ENCODE assay signal across 9 cellular contexts in genomic region chr10:116274141-116274861, GRCh38. TPM values are rescaled to one million over a fixed set of nuclear protein-coding genes. Genes with fewer than 3 reads are reported as not detected.
DNase-seq lines count a peak whose midpoint lies in the region; ATAC-seq and TF ChIP-seq lines count a peak whose summit lies in the region.
"Had no signal": no experiment of that assay in that cellular context is flagged by ENCODE, and none has a peak within 500 bp of the region (broad histone marks: within the 10 kb centered on the region; RNA-seq: fewer than 3 reads in every experiment).

No MANE protein-coding gene starts in this region.

- H3K9me3 Mint-ChIP-seq in mesothelial cell of epicardium, result no peaks in the 10 kb centered on the region
- no peaks in the 10 kb centered on the region for H3K9me3 Mint-ChIP-seq in activated naive CD4-positive, alpha-beta T cell treated with anti-CD3 and anti-CD28 coated beads, Interleukin-2, amount 10 ng/mL, durations not matched to agents 7 days and 5 days

- peak overlapping the region; percentile 63 for H3K27ac Mint-ChIP-seq in mesothelial cell of epicardium
- H3K27ac Mint-ChIP-seq in activated naive CD4-positive, alpha-beta T cell treated with anti-CD3 and anti-CD28 coated beads, Interleukin-2, amount 10 ng/mL, durations not matched to agents 7 days and 5 days, result no peak overlapping the region

- no peaks in the 10 kb centered on the region for H3K36me3 ChIP-seq in HUES48 (ENCODE audit: control insufficient read depth, insufficient read depth, low read length)

- H3K27me3 ChIP-seq in HUES48 (ENCODE audit: control insufficient read depth, insufficient read depth, low read length), result peaks cover 84% of the 10 kb centered on the region

- no peak for ATAC-seq in GM21786 (IDR thresholded peaks at IDR 0.05; ENCODE audit: unreplicated experiment)
- no peak for ATAC-seq in omental fat pad (ENCODE audit: low FRiP score)

- no peaks in the 10 kb centered on the region for H3K9me3 ChIP-seq in HUES48 (ENCODE audit: control insufficient read depth, insufficient read depth, low read length)

- H3K27me3 Mint-ChIP-seq in mesothelial cell of epicardium (ENCODE audit: low read depth), result peaks cover 26% of the 10 kb centered on the region
- H3K27me3 Mint-ChIP-seq in activated naive CD4-positive, alpha-beta T cell treated with anti-CD3 and anti-CD28 coated beads, Interleukin-2, amount 10 ng/mL, durations not matched to agents 7 days and 5 days, result peaks cover 66% of the 10 kb centered on the region

- H3K4me3 Mint-ChIP-seq in mesothelial cell of epicardium, result peak overlapping the region; percentile 82
- H3K4me3 Mint-ChIP-seq in activated naive CD4-positive, alpha-beta T cell treated with anti-CD3 and anti-CD28 coated beads, Interleukin-2, amount 10 ng/mL, durations not matched to agents 7 days and 5 days, result no peak overlapping the region

- H3K36me3 Mint-ChIP-seq in mesothelial cell of epicardium, result no peaks in the 10 kb centered on the region
- peaks cover 3% of the 10 kb centered on the region for H3K36me3 Mint-ChIP-seq in activated naive CD4-positive, alpha-beta T cell treated with anti-CD3 and anti-CD28 coated beads, Interleukin-2, amount 10 ng/mL, durations not matched to agents 7 days and 5 days

- H3K4me1 Mint-ChIP-seq in mesothelial cell of epicardium, result peaks cover 24% of the 10 kb centered on the region
- H3K4me1 Mint-ChIP-seq in activated naive CD4-positive, alpha-beta T cell treated with anti-CD3 and anti-CD28 coated beads, Interleukin-2, amount 10 ng/mL, durations not matched to agents 7 days and 5 days, result peaks cover 8% of the 10 kb centered on the region

- DNase-seq in caudate nucleus (lab: John Stamatoyannopoulos, UW) (peak in 13 of 61 donors; percentile 8 to 61 (median 35)), mesothelial cell of epicardium (ENCODE audit: low spot score in 2 of 2, unreplicated experiment in 2 of 2) (peak in 1 of 2 experiments; percentile 52), omental fat pad (ENCODE audit: low spot score) (no peak)
- DNase-seq in activated naive CD4-positive, alpha-beta T cell treated with anti-CD3 and anti-CD28 coated beads, Interleukin-2, amount 10 ng/mL, durations not matched to agents 7 days and 5 days, result no peak
- DNase-seq in activated T-cell treated with anti-CD3 and anti-CD28 coated beads, Interleukin-2, amount 50 U/mL, for 1 hour, result no peak

- 0 out of 2 replicates have a peak, but pooled peaks have one; percentile 6 for TF ChIP-seq CTCF in 22Rv1 (IDR thresholded peaks at IDR 0.05)
- no peak for TF ChIP-seq CTCF in mesothelial cell of epicardium (IDR thresholded peaks at IDR 0.05; ENCODE audit: unreplicated experiment)
- no peak for TF ChIP-seq CTCF in omental fat pad (IDR thresholded peaks at IDR 0.05)

- CTCF ChIA-PET in activated naive CD4-positive, alpha-beta T cell treated with anti-CD3 and anti-CD28 coated beads, Interleukin-2, amount 10 ng/mL, durations not matched to agents 7 days and 5 days (lab: Charles Lee), result interaction anchor here (2.6 kb wide), 1 partner anchor 13 kb away, joined by 9 read pairs; no protein-coding TSS in a partner anchor

- H3K4me3 ChIP-seq in HUES48 (ENCODE audit: low read depth, low read length), result peak overlapping the region; percentile 77

- H3K27ac ChIP-seq in 22Rv1 (no peak overlapping the region), HUES48 (ENCODE audit: low read depth, low read length) (no peak overlapping the region), caudate nucleus (ENCODE audit: low read depth, low read length) (peak overlapping the region; percentile 40)

- peaks cover 6% of the 10 kb centered on the region for H3K4me1 ChIP-seq in HUES48 (ENCODE audit: control insufficient read depth, insufficient read depth, low read length)

- H3K9ac ChIP-seq in HUES48 (ENCODE audit: low read depth, low read length), result no peak overlapping the region

RNA-seq across cellular contexts. Expression of gene GFRA1, which starts 1.3 kb away (rescaled TPM):
- 38.7 to 42.4 TPM (median 40.8 TPM) in 3 replicates for total RNA-seq in mesothelial cell of epicardium
- total RNA-seq in omental fat pad, result 100 to 1,000 TPM in 1 of 4 donors, 10 to 100 TPM in 3; 35.2 to 142 (median 61.8) TPM

RNA-seq across cellular contexts. Expression of gene CCDC172, which starts 49.9 kb away (rescaled TPM):
- not detected in 3 replicates for total RNA-seq in mesothelial cell of epicardium
- total RNA-seq in omental fat pad, result not detected
- total RNA-seq: bronchial epithelial cell had no signal
